ENCODE assay signal across 10 cellular contexts in the genomic region with DNA sequence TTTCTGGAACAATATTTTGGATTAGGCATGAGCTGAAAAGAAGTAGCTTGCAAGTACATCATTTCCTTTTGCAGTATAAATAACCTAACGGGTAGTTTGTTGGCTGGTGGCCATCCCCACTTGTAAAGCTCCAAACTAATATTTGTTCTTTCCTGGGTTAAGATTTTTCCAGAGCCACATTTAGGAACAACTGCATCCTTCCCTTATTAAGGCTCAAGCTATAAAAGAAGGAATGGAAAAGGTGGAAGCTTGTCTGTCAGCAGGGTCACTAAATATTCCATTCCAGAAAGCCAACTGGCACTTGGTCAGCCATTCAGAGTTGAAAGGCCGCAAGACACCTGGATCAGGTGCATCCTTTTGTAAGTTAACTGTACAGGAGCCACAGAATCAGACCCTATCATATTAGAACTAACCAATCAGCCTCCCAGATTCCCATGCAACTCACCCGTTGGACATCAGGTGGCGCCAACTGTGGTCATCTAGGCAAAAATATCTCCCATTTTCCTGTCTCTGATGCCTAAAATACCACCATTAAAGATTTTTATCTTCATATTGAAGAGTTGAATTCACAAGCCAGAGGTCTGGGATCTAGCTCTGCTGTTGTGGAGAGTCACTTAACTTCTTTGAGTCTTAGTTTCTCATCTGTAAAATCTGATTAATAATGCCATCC.
A peak's percentile ranks its signal among the peaks of the same experiment; 100 is the strongest.
DNase-seq lines count a peak whose midpoint lies in the region; ATAC-seq and TF ChIP-seq lines count a peak whose summit lies in the region.
"Had no signal": no experiment of that assay in that cellular context is flagged by ENCODE, and none has a peak within 500 bp of the region (broad histone marks: within the 10 kb centered on the region; RNA-seq: fewer than 3 reads in every experiment).

No MANE protein-coding gene starts in this region.

- H3K4me1 Mint-ChIP-seq in endothelial cell (ENCODE audit: unreplicated experiment), result no peaks in the 10 kb centered on the region
- peaks cover 4% of the 10 kb centered on the region for H3K4me1 Mint-ChIP-seq in neural crest cell
- peaks cover 18% of the 10 kb centered on the region for H3K4me1 Mint-ChIP-seq in stimulated activated memory B cell treated with anti-CD40 and anti-IgM and Interleukin-4, amounts not matched to agents 10 μg/mL and 1 μg/mL and 100 μg/mL, for 72 hours
- H3K4me1 Mint-ChIP-seq: T-cell had no signal

- H3K36me3 Mint-ChIP-seq in endothelial cell (ENCODE audit: low read depth, unreplicated experiment), result peaks cover 10% of the 10 kb centered on the region
- H3K36me3 Mint-ChIP-seq in neural crest cell (ENCODE audit: low read depth), result peaks cover 19% of the 10 kb centered on the region
- H3K36me3 Mint-ChIP-seq in stimulated activated memory B cell treated with anti-CD40 and anti-IgM and Interleukin-4, amounts not matched to agents 10 μg/mL and 1 μg/mL and 100 μg/mL, for 72 hours, result peaks cover 6% of the 10 kb centered on the region
- H3K36me3 Mint-ChIP-seq: T-cell had no signal

- peak; percentile 19 for DNase-seq in Daoy (ENCODE audit: low read depth)
- DNase-seq in NCI-H69 (lab: John Stamatoyannopoulos, UW), result peak; percentile 37
- no peak for DNase-seq in endothelial cell (ENCODE audit: low spot score)
- DNase-seq in neural crest cell (ENCODE audit: low read depth, low spot score), result no peak
- no peak for DNase-seq in NCI-H2029 treated with DMSO at 0.1 percent for 48 hours (lab: John Stamatoyannopoulos, UW)
- DNase-seq: T-cell had no signal

- TF ChIP-seq CTCF in endothelial cell (IDR thresholded peaks at IDR 0.05; ENCODE audit: unreplicated experiment) (peak; percentile 38), neural crest cell (conservative IDR thresholded peaks at IDR 0.05) (peak; percentile 36)

- H3K27me3 Mint-ChIP-seq in endothelial cell (ENCODE audit: unreplicated experiment) (no peaks in the 10 kb centered on the region), neural crest cell (ENCODE audit: low read depth) (peaks cover 2% of the 10 kb centered on the region)
- peaks cover 9% of the 10 kb centered on the region for H3K27me3 Mint-ChIP-seq in stimulated activated memory B cell treated with anti-CD40 and anti-IgM and Interleukin-4, amounts not matched to agents 10 μg/mL and 1 μg/mL and 100 μg/mL, for 72 hours

- H3K9me3 Mint-ChIP-seq in endothelial cell (ENCODE audit: unreplicated experiment), result no peaks in the 10 kb centered on the region
- H3K9me3 Mint-ChIP-seq in neural crest cell, result peaks cover 13% of the 10 kb centered on the region
- peaks cover 9% of the 10 kb centered on the region for H3K9me3 Mint-ChIP-seq in stimulated activated memory B cell treated with anti-CD40 and anti-IgM and Interleukin-4, amounts not matched to agents 10 μg/mL and 1 μg/mL and 100 μg/mL, for 72 hours

- H3K27ac Mint-ChIP-seq in endothelial cell (ENCODE audit: unreplicated experiment) (no peak overlapping the region), neural crest cell (ENCODE audit: unreplicated experiment) (no peak overlapping the region)
- no peak overlapping the region for H3K27ac Mint-ChIP-seq in stimulated activated memory B cell treated with anti-CD40 and anti-IgM and Interleukin-4, amounts not matched to agents 10 μg/mL and 1 μg/mL and 100 μg/mL, for 72 hours
- H3K27ac Mint-ChIP-seq: activated T-helper 2 cell treated with anti-CD3 and anti-CD28 coated beads, Interferon-gamma antibody, Interleukin-2, Interleukin-4, amounts not matched to agents 10 μg/mL and 5 μg/mL and 100 μg/mL, durations not matched to agents 14 hours and 24 hours and 36 hours; T-cell had no signal

- ATAC-seq in stimulated activated memory B cell treated with anti-CD40 and anti-IgM and Interleukin-4, amounts not matched to agents 10 μg/mL and 1 μg/mL and 100 μg/mL, for 72 hours, result no peak
- no peak for ATAC-seq in HG02759 (IDR thresholded peaks at IDR 0.05; ENCODE audit: unreplicated experiment)
- no peak for ATAC-seq in HG03442 (IDR thresholded peaks at IDR 0.05; ENCODE audit: unreplicated experiment)
- ATAC-seq: T-cell had no signal

- H3K4me3 Mint-ChIP-seq in endothelial cell (ENCODE audit: unreplicated experiment) (no peak overlapping the region), neural crest cell (no peak overlapping the region)
- no peak overlapping the region for H3K4me3 Mint-ChIP-seq in stimulated activated memory B cell treated with anti-CD40 and anti-IgM and Interleukin-4, amounts not matched to agents 10 μg/mL and 1 μg/mL and 100 μg/mL, for 72 hours
- H3K4me3 Mint-ChIP-seq: T-cell had no signal

Comparison
In these comparisons a context has a peak if more than half of its experiments do, and no peak if none do; other contexts are left out.
1. DNase-seq: peak in Daoy (single experiment) and NCI-H69 (single experiment); none in endothelial cell (single experiment), neural crest cell (single experiment) and NCI-H2029 treated with DMSO at 0.1 percent for 48 hours (single experiment).